In the genomic region with DNA sequence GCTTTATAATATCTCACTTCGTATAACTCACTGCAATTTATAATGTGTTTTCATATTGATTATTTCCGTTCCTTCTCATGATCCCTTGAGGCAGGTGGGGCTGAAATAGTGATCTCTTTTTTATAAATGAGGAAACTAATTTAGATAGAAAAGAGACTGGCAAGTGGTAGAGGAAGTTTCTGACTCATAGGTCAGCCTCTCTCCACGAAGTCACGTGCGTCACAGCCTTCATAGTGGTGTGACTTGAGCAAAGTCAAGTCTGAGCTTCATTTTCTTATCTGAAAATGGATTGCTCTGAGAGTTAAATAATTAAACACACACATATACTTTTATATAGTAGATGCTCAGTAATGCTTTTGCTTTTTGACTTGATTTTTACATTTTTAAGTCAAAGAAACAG, we compare ENCODE assay signal across 11 cellular contexts. TPM values are rescaled to one million over a fixed set of nuclear protein-coding genes. Genes with fewer than 3 reads are reported as not detected.
DNase-seq lines count a peak whose midpoint lies in the region; ATAC-seq and TF ChIP-seq lines count a peak whose summit lies in the region.
"Had no signal": no experiment of that assay in that cellular context is flagged by ENCODE, and none has a peak within 500 bp of the region (broad histone marks: within the 10 kb centered on the region; RNA-seq: fewer than 3 reads in every experiment).

No MANE protein-coding gene starts in this region.

- DNase-seq in ELR (ENCODE audit: low read depth), result peak; percentile 70
- peak; percentile 42 for DNase-seq in LHCN-M2 (ENCODE audit: low read depth)
- DNase-seq in adrenal gland, result peak; percentile 60 to 88 (median 83)
- peak; percentile 40 for DNase-seq in myocyte (ENCODE audit: low read depth)
- DNase-seq in NCI-H1048 (lab: John Stamatoyannopoulos, UW), result no peak
- DNase-seq in amygdala (lab: John Stamatoyannopoulos, UW), result no peak
- DNase-seq: central memory CD4-positive, alpha-beta T cell; NCI-H345; stimulated activated CD4-positive, alpha-beta T cell treated with anti-CD3 and anti-CD28 coated beads, Interleukin-12 subunit alpha, Interleukin-12 subunit beta, amount 100 ng/mL, for 4 hours had no signal

- no peak overlapping the region for H3K4me3 ChIP-seq in adrenal gland
- H3K4me3 ChIP-seq: GM12878 had no signal

- 18 to 31% (median 26%) methylated on average over 5 of the region's 5 CpGs for WGBS in adrenal gland, 4 donors

- H3K9me3 ChIP-seq in adrenal gland (replicated peaks in 1 of 3), result no peaks in the 10 kb centered on the region

- no peak for TF ChIP-seq CTCF in adrenal gland (IDR thresholded peaks at IDR 0.05)

- peaks cover 0 to 10% of the 10 kb centered on the region in 2 donors for H3K4me1 ChIP-seq in adrenal gland (replicated peaks in 1 of 2)

- ATAC-seq in GM19023 (IDR thresholded peaks at IDR 0.05; ENCODE audit: unreplicated experiment), result no peak
- ATAC-seq: GM12878 had no signal

- H3K27ac ChIP-seq in adrenal gland, result no peak overlapping the region

- no peaks in the 10 kb centered on the region for H3K36me3 ChIP-seq in adrenal gland (replicated peaks in 1 of 2)

- no peak for TF ChIP-seq POLR2A in adrenal gland (IDR thresholded peaks at IDR 0.05)

- intact Hi-C loops in adrenal gland (cut with DNase I), result no loop called here

- H3K27me3 ChIP-seq in adrenal gland, result no peaks in the 10 kb centered on the region

RNA-seq across cellular contexts. Expression of gene ABCG5, which starts 19.9 kb away (rescaled TPM):
- not detected in 2 replicates for total RNA-seq in LHCN-M2 (2014; rRNA removed)
- polyA plus RNA-seq in LHCN-M2 (2012), result not detected
- total RNA-seq in adrenal gland, result under 1 TPM in 4 of 8 donors, not detected in 4; 0.07 to 0.69 (median 0.34) TPM
- polyA plus RNA-seq in adrenal gland, result under 1 TPM; 0.03 to 0.33 (median 0.08) TPM
- not detected in 2 replicates for total RNA-seq in myocyte
- polyA plus RNA-seq in myocyte (2012), result not detected
- total RNA-seq: GM12878 had no signal
- polyA plus RNA-seq: GM12878 had no signal

RNA-seq across cellular contexts. Expression of gene ABCG8, which starts 20.0 kb away (rescaled TPM):
- total RNA-seq in LHCN-M2 (2014; rRNA removed) (not detected in 2 replicates), adrenal gland (under 1 TPM in 4 of 8 donors, not detected in 4; 0.07 to 0.41 (median 0.25) TPM), myocyte (not detected in 2 replicates)
- not detected for polyA plus RNA-seq in LHCN-M2 (2012)
- under 1 TPM; 0.03 to 0.11 (median 0.08) TPM for polyA plus RNA-seq in adrenal gland
- not detected for polyA plus RNA-seq in myocyte (2012)
- total RNA-seq: GM12878 had no signal
- polyA plus RNA-seq: GM12878 had no signal

RNA-seq across cellular contexts. Expression of gene DYNC2LI1, which starts 44.9 kb away (rescaled TPM):
- total RNA-seq in LHCN-M2 (2014; rRNA removed) (20.9 and 21.8 TPM in 2 replicates), adrenal gland (10 to 100 TPM; 16.9 to 50.0 (median 30.5) TPM), myocyte (24.7 and 29.0 TPM in 2 replicates)
- 6.5 TPM for polyA plus RNA-seq in LHCN-M2 (2012)
- polyA plus RNA-seq in adrenal gland, result 10 to 100 TPM; 22.0 to 61.3 (median 23.3) TPM
- 12.1 TPM for polyA plus RNA-seq in myocyte (2012)

Comparison
In these comparisons a context has a peak if more than half of its experiments do, and no peak if none do; other contexts are left out.
1. DNase-seq: peak in ELR (single experiment), LHCN-M2 (single experiment), adrenal gland (7 of 7) and myocyte (single experiment); none in NCI-H1048 (single experiment) and amygdala (0 of 56).